In genomic region chr3:34002569-34003100, GRCh38 we compare ENCODE assay signal across 18 cellular contexts.
"Had no signal": no experiment of that assay in that cellular context is flagged by ENCODE, and none has a peak within 500 bp of the region (broad histone marks: within the 10 kb centered on the region; RNA-seq: fewer than 3 reads in every experiment).

No MANE protein-coding gene starts in this region.

- ATAC-seq: Panc1, SK-N-SH treated with all-trans-retinoic acid at 6 μM for 48 hours had no signal

- H3K4me3 ChIP-seq: MG63 had no signal

- H3K36me3 ChIP-seq: MG63 had no signal

- DNase-seq: Karpas-422, KG1, MG63, NCI-H1092, NCI-H1105 treated with DMSO at 0.1 percent for 48 hours, NCI-H1417 treated with DMSO at 0.1 percent for 48 hours, NCI-H146, NCI-H1694 treated with DMSO at 0.1 percent for 48 hours, NCI-H1930, NCI-H2081, NCI-H2107, NCI-H2227 treated with DMSO at 0.1 percent for 48 hours, NCI-H774, SHP77, T-helper 1 cell had no signal

- H3K27ac ChIP-seq: RWPE1 had no signal

- H3K27me3 ChIP-seq: MG63 had no signal

- H3K9me3 ChIP-seq: MG63 had no signal
